In the genomic region with DNA sequence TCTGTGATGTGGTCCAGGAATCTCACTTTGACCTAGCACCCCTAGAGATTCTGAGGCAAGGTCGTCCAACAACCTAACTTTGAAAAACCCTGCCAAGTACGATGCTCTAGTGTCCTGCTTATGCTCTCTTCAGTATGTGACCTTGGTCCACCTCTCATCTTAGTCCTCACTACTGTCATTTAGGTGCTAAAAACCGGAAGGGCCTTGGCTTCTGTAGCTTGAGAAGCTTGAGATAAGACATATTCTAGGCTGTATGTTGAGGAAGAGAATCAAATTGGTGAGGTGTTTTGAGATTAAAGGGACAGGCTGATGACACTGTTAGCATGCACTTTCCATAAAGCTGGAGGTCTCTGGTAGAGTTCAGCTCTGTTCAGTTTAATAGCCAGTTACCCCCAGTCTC, we compare ENCODE assay signal across 1 cellular context.
A peak's percentile ranks its signal among the peaks of the same experiment; 100 is the strongest.
TF ChIP-seq lines count a peak whose summit lies in the region.

No MANE protein-coding gene starts in this region.

TF ChIP-seq in K562, 482 proteins besides CTCF, POLR2A, EP300 and RAD21 (continued from another document):
- TF ChIP-seq PBX2 (CRISPR knock-in tag; IDR thresholded peaks at IDR 0.05; ENCODE audit: low read depth), result no peak
- TF ChIP-seq PBX2 (tag; conservative IDR thresholded peaks at IDR 0.05; ENCODE audit: low read depth), result no peak
- no peak for TF ChIP-seq KDM4B (IDR thresholded peaks at IDR 0.05; ENCODE audit: borderline replicate concordance in 2 of 2, low read depth in 1 of 2)
- TF ChIP-seq ZNF263 (CRISPR knock-in tag; IDR thresholded peaks at IDR 0.05; ENCODE audit: borderline replicate concordance), result no peak
- no peak for TF ChIP-seq RBFOX2 (IDR thresholded peaks at IDR 0.05; ENCODE audit: low read depth, low read length)
- peak; percentile 22 for TF ChIP-seq CCNT2 (IDR thresholded peaks at IDR 0.05; ENCODE audit: borderline replicate concordance, extremely low read depth, insufficient read length, low read depth, low read length)
- TF ChIP-seq FOXA3 (CRISPR knock-in tag; conservative IDR thresholded peaks at IDR 0.05 in 1 of 2, IDR thresholded peaks at IDR 0.05 in 1 of 2), result no peak
- TF ChIP-seq MCM7 (IDR thresholded peaks at IDR 0.05), result no peak
- no peak for TF ChIP-seq ZNF655 (CRISPR knock-in tag; IDR thresholded peaks at IDR 0.05)
- no peak for TF ChIP-seq ZNF518B (CRISPR knock-in tag; IDR thresholded peaks at IDR 0.05)
- peak; percentile 50 for TF ChIP-seq MEIS2 (IDR thresholded peaks at IDR 0.05; ENCODE audit: partially characterized antibody)
- TF ChIP-seq E2F3 (CRISPR knock-in tag; IDR thresholded peaks at IDR 0.05), result no peak
- no peak for TF ChIP-seq E2F4 (CRISPR knock-in tag; IDR thresholded peaks at IDR 0.05; ENCODE audit: low read depth)
- TF ChIP-seq SNRNP70 (optimal IDR thresholded peaks at IDR 0.05; ENCODE audit: low read depth, low read length), result no peak
- TF ChIP-seq EWSR1 (IDR thresholded peaks at IDR 0.05; ENCODE audit: borderline replicate concordance, low read depth, partially characterized antibody), result no peak
- peak; percentile 42; the same call in 1 of the 2 replicates for TF ChIP-seq SOX6 (IDR thresholded peaks at IDR 0.05)
- no peak for TF ChIP-seq ZNF23 (CRISPR knock-in tag; IDR thresholded peaks at IDR 0.05)
- peak; percentile 87 for TF ChIP-seq CTBP1 (IDR thresholded peaks at IDR 0.05; ENCODE audit: borderline replicate concordance)
- no peak for TF ChIP-seq C11orf30 (IDR thresholded peaks at IDR 0.05; ENCODE audit: low read depth)
- no peak for TF ChIP-seq WHSC1 (IDR thresholded peaks at IDR 0.05; ENCODE audit: low read length)
- peak; percentile 45 for TF ChIP-seq CBFA2T2 (conservative IDR thresholded peaks at IDR 0.05)
- no peak for TF ChIP-seq PHF8 (IDR thresholded peaks at IDR 0.05; ENCODE audit: borderline replicate concordance, low read length)
- no peak for TF ChIP-seq DNMT1 (IDR thresholded peaks at IDR 0.05)
- TF ChIP-seq ATF1 (CRISPR knock-in tag; IDR thresholded peaks at IDR 0.05), result no peak
- TF ChIP-seq ATF1 (tag; IDR thresholded peaks at IDR 0.05), result 0 out of 2 replicates have a peak, but pooled peaks have one; percentile 4
- no peak for TF ChIP-seq ARNT (IDR thresholded peaks at IDR 0.05)
- TF ChIP-seq ZNF644 (tag; IDR thresholded peaks at IDR 0.05; ENCODE audit: low read depth), result no peak
TF ChIP-seq in K562: peak in this region for 24.
